1 cellular context compared by ENCODE assay signal in genomic region chr1:156399355-156400125, GRCh38.
TF ChIP-seq lines count a peak whose summit lies in the region.

No MANE protein-coding gene starts in this region.

TF ChIP-seq in HEK293, 187 proteins besides CTCF, POLR2A, EP300 and RAD21 (continued from another document):
- TF ChIP-seq AEBP2 (tag by site-specific recombination; IDR thresholded peaks at IDR 0.05; ENCODE audit: borderline replicate concordance) (no peak), BCL11B (tag by site-specific recombination; IDR thresholded peaks at IDR 0.05; ENCODE audit: low read depth) (no peak), ZNF704 (tag by site-specific recombination; IDR thresholded peaks at IDR 0.05) (no peak), ZNF785 (tag by site-specific recombination; IDR thresholded peaks at IDR 0.05) (no peak), ZNF610 (tag by site-specific recombination; IDR thresholded peaks at IDR 0.05; ENCODE audit: borderline replicate concordance) (no peak), ZNF26 (tag by site-specific recombination; IDR thresholded peaks at IDR 0.05) (no peak), IKZF3 (tag by site-specific recombination; IDR thresholded peaks at IDR 0.05) (0 out of 2 replicates have a peak, but pooled peaks have one; percentile 22), ZBTB8A (tag by site-specific recombination; IDR thresholded peaks at IDR 0.05) (no peak), YY2 (tag by site-specific recombination; IDR thresholded peaks at IDR 0.05) (no peak), TRIM28 (IDR thresholded peaks at IDR 0.05; ENCODE audit: borderline replicate concordance, low read length) (no peak), ZNF19 (tag by site-specific recombination; IDR thresholded peaks at IDR 0.05; ENCODE audit: low read depth) (no peak), ZNF37A (tag by site-specific recombination; IDR thresholded peaks at IDR 0.05) (no peak), SP7 (tag by site-specific recombination; IDR thresholded peaks at IDR 0.05) (peak; percentile 45; the same call in 1 of the 2 replicates), ZNF701 (tag by site-specific recombination; IDR thresholded peaks at IDR 0.05) (no peak), KLF1 (tag by site-specific recombination; IDR thresholded peaks at IDR 0.05) (peak; percentile 83), ZNF580 (tag by site-specific recombination; IDR thresholded peaks at IDR 0.05) (no peak), ZNF302 (tag by site-specific recombination; IDR thresholded peaks at IDR 0.05; ENCODE audit: low read depth) (no peak), ZBTB49 (tag by site-specific recombination; IDR thresholded peaks at IDR 0.05; ENCODE audit: low read depth) (no peak), ZNF174 (tag by site-specific recombination; IDR thresholded peaks at IDR 0.05) (no peak), KLF17 (tag by site-specific recombination; IDR thresholded peaks at IDR 0.05) (0 out of 2 replicates have a peak, but pooled peaks have one; percentile 25), ZNF571 (tag by site-specific recombination; IDR thresholded peaks at IDR 0.05) (no peak), ZNF362 (tag by site-specific recombination; IDR thresholded peaks at IDR 0.05) (no peak), ZNF394 (tag by site-specific recombination; IDR thresholded peaks at IDR 0.05; ENCODE audit: borderline replicate concordance) (no peak), PRDM2 (tag by site-specific recombination; IDR thresholded peaks at IDR 0.05; ENCODE audit: borderline replicate concordance) (no peak), ZNF488 (tag by site-specific recombination; IDR thresholded peaks at IDR 0.05) (no peak), ZBTB21 (tag by site-specific recombination; IDR thresholded peaks at IDR 0.05) (no peak), BCL11A (tag by site-specific recombination; IDR thresholded peaks at IDR 0.05; ENCODE audit: low read depth) (no peak), ZNF473 (tag by site-specific recombination; IDR thresholded peaks at IDR 0.05) (no peak)
